20 cellular contexts compared by ENCODE assay signal in the genomic region with DNA sequence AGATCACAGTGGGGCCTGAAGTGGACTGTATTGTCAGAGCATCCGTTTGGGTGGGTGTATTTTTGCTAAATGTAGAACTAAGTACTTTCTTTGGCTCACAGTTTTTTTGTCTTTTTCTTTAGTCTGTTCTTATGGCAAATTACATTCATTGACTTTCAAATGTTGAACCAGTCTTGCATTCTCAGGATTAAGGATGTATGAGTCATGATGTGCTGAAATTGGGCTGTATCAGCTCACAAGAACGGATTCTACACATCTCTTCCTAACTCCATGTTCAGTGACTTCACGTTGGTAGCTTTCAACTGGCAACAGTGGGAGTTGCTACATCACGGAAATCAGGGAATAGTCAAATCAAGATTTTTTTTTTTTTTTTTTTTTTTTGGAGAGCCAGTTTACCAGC.
DNase-seq lines count a peak whose midpoint lies in the region; ATAC-seq, FAIRE-seq and TF ChIP-seq lines count a peak whose summit lies in the region.
"Had no signal": no experiment of that assay in that cellular context is flagged by ENCODE, and none has a peak within 500 bp of the region (broad histone marks: within the 10 kb centered on the region; RNA-seq: fewer than 3 reads in every experiment).

No MANE protein-coding gene starts in this region.

- H3K27me3 Mint-ChIP-seq in astrocyte (ENCODE audit: low read depth, unreplicated experiment) = no peaks in the 10 kb centered on the region
- no peaks in the 10 kb centered on the region for H3K27me3 Mint-ChIP-seq in activated CD8-positive, alpha-beta T cell treated with anti-CD3 and anti-CD28 coated beads, Interleukin-2, amount 10 ng/mL, durations not matched to agents 7 days and 5 days (ENCODE audit: low read depth)
- no peaks in the 10 kb centered on the region for H3K27me3 Mint-ChIP-seq in effector memory CD8-positive, alpha-beta T cell
- H3K27me3 Mint-ChIP-seq: activated CD8-positive, alpha-beta T cell treated with anti-CD3 and anti-CD28 coated beads for 36 hours; B cell had no signal

- H3K4me1 Mint-ChIP-seq in astrocyte (ENCODE audit: low read depth, unreplicated experiment) = peaks cover 39% of the 10 kb centered on the region
- H3K4me1 Mint-ChIP-seq in activated CD8-positive, alpha-beta T cell treated with anti-CD3 and anti-CD28 coated beads, Interleukin-2, amount 10 ng/mL, durations not matched to agents 7 days and 5 days (ENCODE audit: low read depth) = peaks cover 10% of the 10 kb centered on the region
- H3K4me1 Mint-ChIP-seq in effector memory CD8-positive, alpha-beta T cell (ENCODE audit: low read depth in 2 of 2) = peaks cover 2 to 5% of the 10 kb centered on the region in 2 donors
- H3K4me1 Mint-ChIP-seq: B cell had no signal

- H3K4me3 ChIP-seq in A549 (no peak overlapping the region), astrocyte (ENCODE audit: insufficient read depth, low read depth, low read length) (no peak overlapping the region), transverse colon (no peak overlapping the region)
- H3K4me3 ChIP-seq: neural progenitor cell, tibial nerve had no signal

- FAIRE-seq in A549 (lab: Jason Lieb, UNC) (no peak), astrocyte (lab: Jason Lieb, UNC) (peak; percentile 76)
- FAIRE-seq: colon, GM18507 had no signal

- H3K4me2 ChIP-seq in A549 (no peak overlapping the region), astrocyte (ENCODE audit: low read length) (peak overlapping the region; percentile 62)
- H3K4me2 ChIP-seq: neural progenitor cell had no signal

- no peaks in the 10 kb centered on the region for H4K20me1 ChIP-seq in astrocyte (ENCODE audit: insufficient read depth, low read length)

- no peaks in the 10 kb centered on the region for H3K9me3 Mint-ChIP-seq in astrocyte (ENCODE audit: unreplicated experiment)
- H3K9me3 Mint-ChIP-seq in activated CD8-positive, alpha-beta T cell treated with anti-CD3 and anti-CD28 coated beads, Interleukin-2, amount 10 ng/mL, durations not matched to agents 7 days and 5 days (ENCODE audit: insufficient read depth) = peaks cover 9% of the 10 kb centered on the region
- H3K9me3 Mint-ChIP-seq in effector memory CD8-positive, alpha-beta T cell = no peaks in the 10 kb centered on the region
- H3K9me3 Mint-ChIP-seq: T-helper 1 cell treated with Interleukin-12 subunit alpha and Interleukin-12 subunit beta and Interleukin-4 antibody, amounts not matched to agents 30 μg/mL and 1 μg/mL, for 36 hours had no signal

- peaks cover 2% of the 10 kb centered on the region for H3K79me2 ChIP-seq in astrocyte (ENCODE audit: insufficient read depth, low read length)

- TF ChIP-seq POLR2A in A549 (IDR thresholded peaks at IDR 0.05; ENCODE audit: low read length) (no peak), transverse colon (IDR thresholded peaks at IDR 0.05) (no peak)

- H3K27ac Mint-ChIP-seq in astrocyte (ENCODE audit: unreplicated experiment) = peak overlapping the region; percentile 79
- no peak overlapping the region for H3K27ac Mint-ChIP-seq in activated CD8-positive, alpha-beta T cell treated with anti-CD3 and anti-CD28 coated beads, Interleukin-2, amount 10 ng/mL, durations not matched to agents 7 days and 5 days
- H3K27ac Mint-ChIP-seq in effector memory CD8-positive, alpha-beta T cell = no peak overlapping the region
- H3K27ac Mint-ChIP-seq: activated CD8-positive, alpha-beta T cell treated with anti-CD3 and anti-CD28 coated beads for 36 hours; activated naive CD4-positive, alpha-beta T cell treated with anti-CD3 and anti-CD28 coated beads for 36 hours; B cell; neural progenitor cell; T-helper 1 cell treated with Interleukin-12 subunit alpha and Interleukin-12 subunit beta and Interleukin-4 antibody, amounts not matched to agents 30 μg/mL and 1 μg/mL, for 36 hours had no signal

- in situ Hi-C loops in transverse colon (cut with MboI; ENCODE audit: low pct_ligation_motif_present in 1 of 4, low pct_unique_long_range_greater_than_20kb in 1 of 4, low sequenced_read_pairs in 3 of 4) = no loop called here

- H2AFZ ChIP-seq in astrocyte (ENCODE audit: low read depth, low read length) = no peak overlapping the region
- H2AFZ ChIP-seq: neural progenitor cell had no signal

- CTCF ChIA-PET in A549 (lab: Yijun Ruan, JAX) = interaction anchor here (1.0 to 1.5 kb wide), 4 partner anchors 12 to 223 kb away, joined by 3 to 6 read pairs (median 4); no protein-coding TSS in a partner anchor
- CTCF ChIA-PET in activated CD8-positive, alpha-beta T cell treated with anti-CD3 and anti-CD28 coated beads, Interleukin-2, amount 10 ng/mL, durations not matched to agents 7 days and 5 days (lab: Charles Lee) = interaction anchor here (1.1 kb wide), 1 partner anchor 40 kb away, joined by 3 read pairs; no protein-coding TSS in a partner anchor

- TF ChIP-seq CTCF in A549 (IDR thresholded peaks at IDR 0.05) (no peak), astrocyte (IDR thresholded peaks at IDR 0.05; ENCODE audit: insufficient read depth, low read depth, low read length) (no peak), transverse colon (IDR thresholded peaks at IDR 0.05) (no peak)

- TF ChIP-seq EP300 in A549 (IDR thresholded peaks at IDR 0.05) (no peak), transverse colon (IDR thresholded peaks at IDR 0.05; ENCODE audit: low read depth) (no peak)

- no peak overlapping the region for H3K9ac ChIP-seq in astrocyte (ENCODE audit: low read length)
- H3K9ac ChIP-seq: neural progenitor cell had no signal

- no peak for ATAC-seq in A549
- ATAC-seq in activated CD8-positive, alpha-beta T cell treated with anti-CD3 and anti-CD28 coated beads, Interleukin-2, amount 10 ng/mL, durations not matched to agents 7 days and 5 days = no peak
- no peak for ATAC-seq in effector memory CD8-positive, alpha-beta T cell (replicated peaks)
- ATAC-seq: activated CD8-positive, alpha-beta T cell treated with anti-CD3 and anti-CD28 coated beads for 36 hours; left colon had no signal

- intact Hi-C loops in transverse colon (cut with DNase I; ENCODE audit: low total_unique reads) = no loop called here

- H3K36me3 Mint-ChIP-seq in astrocyte (ENCODE audit: low read depth, unreplicated experiment) = peaks cover 7% of the 10 kb centered on the region
- peaks cover 14% of the 10 kb centered on the region for H3K36me3 Mint-ChIP-seq in activated CD8-positive, alpha-beta T cell treated with anti-CD3 and anti-CD28 coated beads, Interleukin-2, amount 10 ng/mL, durations not matched to agents 7 days and 5 days (ENCODE audit: low read depth)
- peaks cover 3% of the 10 kb centered on the region for H3K36me3 Mint-ChIP-seq in effector memory CD8-positive, alpha-beta T cell (ENCODE audit: insufficient read depth)

- WGBS in A549 (ENCODE audit: missing lambda C conversion rate) = 75% methylated on average over 4 of the region's 4 CpGs
- 91 to 92% methylated on average over 3 to 4 of the region's 4 CpGs for WGBS in transverse colon (ENCODE audit: low coverage in 1 of 2), 2 donors

- H3K27ac ChIP-seq in A549 (no peak overlapping the region), astrocyte (ENCODE audit: low read depth, low read length) (peak overlapping the region; percentile 35), transverse colon (no peak overlapping the region)
- H3K27ac ChIP-seq: neural progenitor cell, tibial nerve had no signal

- H3K9me3 ChIP-seq in A549 = 0 out of 3 replicates have a peak, but pooled peaks cover 2% of the 10 kb centered on the region
- H3K9me3 ChIP-seq in astrocyte (ENCODE audit: insufficient read depth, low read depth, low read length) = no peaks in the 10 kb centered on the region
- no peaks in the 10 kb centered on the region for H3K9me3 ChIP-seq in transverse colon

- POLR2A ChIA-PET in A549 (lab: Yijun Ruan, JAX) = no interaction called here
- POLR2A ChIA-PET in activated CD8-positive, alpha-beta T cell treated with anti-CD3 and anti-CD28 coated beads, Interleukin-2, amount 10 ng/mL, durations not matched to agents 7 days and 5 days (lab: Charles Lee) = no interaction called here

- peaks cover 11% of the 10 kb centered on the region; the same call in 2 of the 3 replicates for H3K4me1 ChIP-seq in A549
- peaks cover 13% of the 10 kb centered on the region for H3K4me1 ChIP-seq in astrocyte (ENCODE audit: insufficient read depth, low read length)
- H3K4me1 ChIP-seq in transverse colon = peaks cover 0 to 16% (median 14%) of the 10 kb centered on the region in 4 donors

- DNase-seq in A549 (ENCODE audit: low read depth in 1 of 2, low spot score in 1 of 2) (no peak), HS-5 (ENCODE audit: low read depth) (peak; percentile 73), astrocyte (ENCODE audit: low read depth) (peak; percentile 90), foreskin melanocyte (peak; percentile 72), transverse colon (no peak), NCI-H1694 (lab: John Stamatoyannopoulos, UW) (no peak)
- no peak for DNase-seq in activated CD8-positive, alpha-beta T cell treated with anti-CD3 and anti-CD28 coated beads, Interleukin-2, amount 10 ng/mL, durations not matched to agents 7 days and 5 days
- no peak for DNase-seq in effector memory CD8-positive, alpha-beta T cell
- DNase-seq: activated CD8-positive, alpha-beta T cell treated with anti-CD3 and anti-CD28 coated beads for 36 hours; activated naive CD4-positive, alpha-beta T cell treated with anti-CD3 and anti-CD28 coated beads for 36 hours; DND-41; KBM-7; left colon; NCI-H2029 had no signal

- TF ChIP-seq RAD21 in A549 (conservative IDR thresholded peaks at IDR 0.05 in 1 of 2, IDR thresholded peaks at IDR 0.05 in 1 of 2) = no peak

- H3K27me3 ChIP-seq in astrocyte (ENCODE audit: insufficient read depth, low read length) = no peaks in the 10 kb centered on the region
- H3K27me3 ChIP-seq in transverse colon = no peaks in the 10 kb centered on the region
- H3K27me3 ChIP-seq: neural progenitor cell, tibial nerve had no signal

- no peak overlapping the region for H3K4me3 Mint-ChIP-seq in astrocyte (ENCODE audit: unreplicated experiment)
- no peak overlapping the region for H3K4me3 Mint-ChIP-seq in activated CD8-positive, alpha-beta T cell treated with anti-CD3 and anti-CD28 coated beads, Interleukin-2, amount 10 ng/mL, durations not matched to agents 7 days and 5 days
- no peak overlapping the region for H3K4me3 Mint-ChIP-seq in effector memory CD8-positive, alpha-beta T cell
- H3K4me3 Mint-ChIP-seq: activated CD8-positive, alpha-beta T cell treated with anti-CD3 and anti-CD28 coated beads for 36 hours; activated naive CD4-positive, alpha-beta T cell treated with anti-CD3 and anti-CD28 coated beads for 36 hours; B cell; neural progenitor cell; T-helper 1 cell treated with Interleukin-12 subunit alpha and Interleukin-12 subunit beta and Interleukin-4 antibody, amounts not matched to agents 30 μg/mL and 1 μg/mL, for 36 hours had no signal

- H3K36me3 ChIP-seq in astrocyte (ENCODE audit: insufficient read depth, low read length) = no peaks in the 10 kb centered on the region
- no peaks in the 10 kb centered on the region for H3K36me3 ChIP-seq in transverse colon
- H3K36me3 ChIP-seq: neural progenitor cell had no signal

TF ChIP-seq in A549, 52 proteins besides CTCF, POLR2A, EP300 and RAD21:
- TF ChIP-seq NPAS2 (CRISPR knock-in tag; IDR thresholded peaks at IDR 0.05; ENCODE audit: borderline replicate concordance) (no peak), FOSL2 (IDR thresholded peaks at IDR 0.05) (no peak), FOSL2 (CRISPR knock-in tag; IDR thresholded peaks at IDR 0.05) (0 out of 2 replicates have a peak, but pooled peaks have one; percentile 10)

Comparison
In these comparisons a context has a peak if more than half of its experiments do, and no peak if none do; other contexts are left out.
1. DNase-seq: peak in HS-5 (single experiment), astrocyte (single experiment) and foreskin melanocyte (single experiment); none in A549 (0 of 2), transverse colon (single experiment), activated CD8-positive, alpha-beta T cell treated with anti-CD3 and anti-CD28 coated beads, Interleukin-2, amount 10 ng/mL, durations not matched to agents 7 days and 5 days (single experiment), effector memory CD8-positive, alpha-beta T cell (0 of 3) and NCI-H1694 (single experiment).